20 cellular contexts compared by ENCODE assay signal in the genomic region with DNA sequence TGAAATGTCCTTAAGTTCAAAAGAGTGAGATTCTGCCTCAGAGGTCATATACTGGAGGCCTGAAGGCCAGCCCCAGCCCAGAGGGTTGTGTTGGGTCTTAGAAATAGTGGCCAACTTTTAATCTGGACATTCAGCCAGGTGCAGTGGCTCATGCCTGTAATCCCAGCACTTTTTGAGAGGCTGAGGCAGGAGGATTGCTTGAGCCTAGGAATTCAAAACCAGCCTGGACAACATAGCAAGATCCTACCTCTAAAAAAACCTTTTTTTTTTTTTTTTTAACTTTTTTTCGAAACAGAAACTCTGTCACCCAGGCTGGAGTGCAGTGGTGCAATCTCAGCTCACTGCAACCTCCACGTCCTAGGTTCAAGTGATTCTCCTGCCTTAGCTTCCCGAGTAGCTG. TPM values are rescaled to one million over a fixed set of nuclear protein-coding genes. Genes with fewer than 3 reads are reported as not detected.
DNase-seq lines count a peak whose midpoint lies in the region; ATAC-seq and TF ChIP-seq lines count a peak whose summit lies in the region.
"Had no signal": no experiment of that assay in that cellular context is flagged by ENCODE, and none has a peak within 500 bp of the region (broad histone marks: within the 10 kb centered on the region; RNA-seq: fewer than 3 reads in every experiment).

No MANE protein-coding gene starts in this region.

- H3K9me2 ChIP-seq in GM23338 (ENCODE audit: insufficient read depth): no peaks in the 10 kb centered on the region

- H3K4me3 ChIP-seq in GM23338 (peak overlapping the region; percentile 80; the same call in 1 of the 2 replicates), ectodermal cell (ENCODE audit: insufficient read depth, low read depth, low read length) (no peak overlapping the region), gastrocnemius medialis (no peak overlapping the region), MG63 (no peak overlapping the region), esophagus muscularis mucosa (no peak overlapping the region)
- H3K4me3 ChIP-seq: BLaER1 had no signal

- ATAC-seq in GM23338 (no peak), gastrocnemius medialis (no peak)

- H2AFZ ChIP-seq in GM23338: no peak overlapping the region

- H3K9me3 Mint-ChIP-seq in GM23338: no peaks in the 10 kb centered on the region
- H3K9me3 Mint-ChIP-seq in activated naive CD4-positive, alpha-beta T cell treated with anti-CD3 and anti-CD28 coated beads for 36 hours: no peaks in the 10 kb centered on the region
- H3K9me3 Mint-ChIP-seq: CD4-positive, alpha-beta memory T cell had no signal

- peaks cover 19% of the 10 kb centered on the region for H3K27me3 Mint-ChIP-seq in GM23338 (ENCODE audit: insufficient read depth, low read depth, poor library complexity)
- H3K27me3 Mint-ChIP-seq in activated naive CD4-positive, alpha-beta T cell treated with anti-CD3 and anti-CD28 coated beads for 36 hours (ENCODE audit: low read depth): peaks cover 31% of the 10 kb centered on the region

- no peak for TF ChIP-seq CTCF in GM23338 (conservative IDR thresholded peaks at IDR 0.05; ENCODE audit: low read depth in 2 of 2)
- TF ChIP-seq CTCF in RWPE1 (conservative IDR thresholded peaks at IDR 0.05; ENCODE audit: low read depth): no peak
- TF ChIP-seq CTCF in gastrocnemius medialis (IDR thresholded peaks at IDR 0.05 in 4 of 5, conservative IDR thresholded peaks at IDR 0.05 in 1 of 5): no peak
- no peak for TF ChIP-seq CTCF in esophagus muscularis mucosa (IDR thresholded peaks at IDR 0.05)

- peaks cover 26% of the 10 kb centered on the region for H3F3A ChIP-seq in GM23338 (replicated peaks; ENCODE audit: low read depth)

- DNase-seq in GM23338 (ENCODE audit: low spot score): no peak
- DNase-seq in RWPE1 (ENCODE audit: low spot score): no peak
- no peak for DNase-seq in gastrocnemius medialis
- DNase-seq in activated naive CD4-positive, alpha-beta T cell treated with anti-CD3 and anti-CD28 coated beads for 36 hours: no peak
- DNase-seq in MG63: no peak
- no peak for DNase-seq in esophagus muscularis mucosa (ENCODE audit: extremely low spot score)
- DNase-seq: CD4-positive, alpha-beta memory T cell; DMS153; GDM1; HCEC 1CT; NCI-H1105; NCI-H2081 treated with DMSO at 0.1 percent for 48 hours; NCI-H446 treated with DMSO at 0.1 percent for 48 hours; NCI-H69; Peyer's patch; Right ventricle myocardium superior had no signal

- peaks cover 14% of the 10 kb centered on the region for H3K4me1 ChIP-seq in GM23338 (ENCODE audit: insufficient read depth)
- H3K4me1 ChIP-seq in ectodermal cell (ENCODE audit: control insufficient read depth, insufficient read depth, low read length): peaks cover 35% of the 10 kb centered on the region
- peaks cover 7 to 12% of the 10 kb centered on the region in 2 donors for H3K4me1 ChIP-seq in gastrocnemius medialis
- H3K4me1 ChIP-seq in esophagus muscularis mucosa: peaks cover 24 to 36% (median 31%) of the 10 kb centered on the region in 4 donors

- H4K20me1 ChIP-seq in GM23338 (replicated peaks; ENCODE audit: insufficient read depth): no peaks in the 10 kb centered on the region

- H3K4me1 Mint-ChIP-seq in GM23338: peaks cover 43% of the 10 kb centered on the region
- peaks cover 11% of the 10 kb centered on the region for H3K4me1 Mint-ChIP-seq in activated naive CD4-positive, alpha-beta T cell treated with anti-CD3 and anti-CD28 coated beads for 36 hours (ENCODE audit: low read depth)

- H3K36me3 ChIP-seq in GM23338 (ENCODE audit: insufficient read depth) (no peaks in the 10 kb centered on the region), ectodermal cell (ENCODE audit: control insufficient read depth, insufficient read depth, low read length) (no peaks in the 10 kb centered on the region), gastrocnemius medialis (peaks cover 0 to 32% of the 10 kb centered on the region in 2 donors), MG63 (peaks cover 19% of the 10 kb centered on the region), esophagus muscularis mucosa (peaks cover 4 to 36% (median 26%) of the 10 kb centered on the region in 4 donors)

- peak overlapping the region; percentile 82 for H3K4me3 Mint-ChIP-seq in GM23338
- H3K4me3 Mint-ChIP-seq in activated naive CD4-positive, alpha-beta T cell treated with anti-CD3 and anti-CD28 coated beads for 36 hours: no peak overlapping the region
- H3K4me3 Mint-ChIP-seq: CD4-positive, alpha-beta memory T cell had no signal

- no peaks in the 10 kb centered on the region for H3K27me3 ChIP-seq in GM23338 (ENCODE audit: insufficient read depth)
- H3K27me3 ChIP-seq in ectodermal cell (ENCODE audit: control insufficient read depth, insufficient read depth, low read length, poor library complexity, severe bottlenecking): no peaks in the 10 kb centered on the region
- peaks cover 9 to 46% (median 42%) of the 10 kb centered on the region in 3 donors for H3K27me3 ChIP-seq in gastrocnemius medialis
- no peaks in the 10 kb centered on the region for H3K27me3 ChIP-seq in MG63
- peaks cover 0 to 87% (median 20%) of the 10 kb centered on the region in 4 donors for H3K27me3 ChIP-seq in esophagus muscularis mucosa

- peak overlapping the region; percentile 99 for H3K4me2 ChIP-seq in GM23338

- POLR2A ChIA-PET in RWPE1 (lab: Yijun Ruan, JAX; ENCODE audit: low non-redundant PET): no interaction called here

- peak overlapping the region; percentile 93 for H3K27ac Mint-ChIP-seq in GM23338
- no peak overlapping the region for H3K27ac Mint-ChIP-seq in activated naive CD4-positive, alpha-beta T cell treated with anti-CD3 and anti-CD28 coated beads for 36 hours
- H3K27ac Mint-ChIP-seq: CD4-positive, alpha-beta memory T cell had no signal

- CTCF ChIA-PET in RWPE1 (lab: Yijun Ruan, JAX): interaction anchor here (1.3 kb wide), 1 partner anchor 66 kb away, joined by 5 read pairs; no protein-coding TSS in a partner anchor
- CTCF ChIA-PET in activated naive CD4-positive, alpha-beta T cell treated with anti-CD3 and anti-CD28 coated beads for 36 hours (lab: Charles Lee): no interaction called here

- H3K36me3 Mint-ChIP-seq in GM23338 (ENCODE audit: low read depth): 0 out of 3 replicates have a peak, but pooled peaks cover 3% of the 10 kb centered on the region
- peaks cover 6% of the 10 kb centered on the region for H3K36me3 Mint-ChIP-seq in activated naive CD4-positive, alpha-beta T cell treated with anti-CD3 and anti-CD28 coated beads for 36 hours (ENCODE audit: low read depth)

- 86 to 92% methylated on average over 3 of the region's 3 CpGs for WGBS in ectodermal cell, 2 experiments
- 95% methylated on average over 3 of the region's 3 CpGs for WGBS in esophagus muscularis mucosa

- no peak for TF ChIP-seq EP300 in esophagus muscularis mucosa (IDR thresholded peaks at IDR 0.05)

- H3K9me3 ChIP-seq in ectodermal cell (ENCODE audit: control insufficient read depth, low read length) (no peaks in the 10 kb centered on the region), gastrocnemius medialis (no peaks in the 10 kb centered on the region), MG63 (no peaks in the 10 kb centered on the region), esophagus muscularis mucosa (no peaks in the 10 kb centered on the region)
- H3K9me3 ChIP-seq: BLaER1, Peyer's patch had no signal

- peak overlapping the region; percentile 85 for H3K27ac ChIP-seq in GM23338 (ENCODE audit: low read depth)
- H3K27ac ChIP-seq in RWPE1: peak overlapping the region; percentile 98
- peak overlapping the region; percentile 84 for H3K27ac ChIP-seq in ectodermal cell (ENCODE audit: insufficient read depth, low read depth, low read length, poor library complexity, severe bottlenecking)
- peak overlapping the region in 3 of 4 donors; percentile 66 to 77 (median 68) for H3K27ac ChIP-seq in gastrocnemius medialis
- H3K27ac ChIP-seq in esophagus muscularis mucosa (replicated peaks in 1 of 4): peak overlapping the region in 1 of 4 donors; percentile 79
- H3K27ac ChIP-seq: BLaER1 had no signal

- no peak for TF ChIP-seq POLR2A in gastrocnemius medialis (IDR thresholded peaks at IDR 0.05)
- no peak for TF ChIP-seq POLR2A in esophagus muscularis mucosa (IDR thresholded peaks at IDR 0.05; ENCODE audit: low read depth)

- intact Hi-C loops in gastrocnemius medialis (cut with DNase I; ENCODE audit: low total_unique reads): no loop called here
- intact Hi-C loops in activated naive CD4-positive, alpha-beta T cell treated with anti-CD3 and anti-CD28 coated beads for 36 hours (cut with micrococcal nuclease): no loop called here
- intact Hi-C loops in esophagus muscularis mucosa (cut with DNase I): no loop called here

- in situ Hi-C loops in gastrocnemius medialis (cut with MboI; ENCODE audit: low sequenced_read_pairs in 4 of 4): no loop called here

- no peaks in the 10 kb centered on the region for H3K79me2 ChIP-seq in GM23338 (replicated peaks; ENCODE audit: insufficient read depth)

RNA-seq across cellular contexts. Expression of a gene that starts 15.5 kb away (rescaled TPM):
- total RNA-seq in GM23338 (2014; rRNA removed; shearing (Covaris generic)): 8.3 and 11.7 TPM in 2 replicates
- 7.9 and 8.3 TPM in 2 replicates for polyA plus RNA-seq in GM23338 (2016; fragmentation: Nextera tagmentation; extraction: Ambion mirVana)
- 12.4 TPM for polyA plus RNA-seq in ectodermal cell (2013, experiment 1 of 4)
- 9.2 TPM for polyA plus RNA-seq in ectodermal cell (2013, experiment 2 of 4)
- 8.4 TPM for polyA plus RNA-seq in ectodermal cell (2013, experiment 3 of 4)
- polyA plus RNA-seq in ectodermal cell (2013, experiment 4 of 4): 8.2 TPM
- total RNA-seq in gastrocnemius medialis (not detected), esophagus muscularis mucosa (under 1 TPM in 2 of 4 donors, not detected in 2; 0.17 to 0.83 TPM)
- total RNA-seq in activated naive CD4-positive, alpha-beta T cell treated with anti-CD3 and anti-CD28 coated beads for 36 hours: under 1 TPM; 0.41 to 0.77 TPM
- total RNA-seq in MG63 (2014; rRNA removed; shearing (Covaris generic); ENCODE audit: low replicate concordance): 6.9 and 7.0 TPM in 2 replicates
- total RNA-seq: CD4-positive, alpha-beta memory T cell; Peyer's patch; Right ventricle myocardium superior had no signal
- polyA plus RNA-seq: CD4-positive, alpha-beta memory T cell had no signal

RNA-seq across cellular contexts. Expression of a gene that starts 47.6 kb away (rescaled TPM):
- total RNA-seq in GM23338 (2014; rRNA removed; shearing (Covaris generic)): 9.4 and 14.5 TPM in 2 replicates
- 76.2 and 77.5 TPM in 2 replicates for polyA plus RNA-seq in GM23338 (2016; fragmentation: Nextera tagmentation; extraction: Ambion mirVana)
- 3.2 TPM for polyA plus RNA-seq in ectodermal cell (2013, experiment 1 of 4)
- 3.5 TPM for polyA plus RNA-seq in ectodermal cell (2013, experiment 2 of 4)
- 6.0 TPM for polyA plus RNA-seq in ectodermal cell (2013, experiment 3 of 4)
- polyA plus RNA-seq in ectodermal cell (2013, experiment 4 of 4): 4.8 TPM
- total RNA-seq in gastrocnemius medialis: 10 to 100 TPM in 1 of 4 donors, 1 to 10 TPM in 3; 1.3 to 48.8 (median 7.1) TPM
- total RNA-seq in activated naive CD4-positive, alpha-beta T cell treated with anti-CD3 and anti-CD28 coated beads for 36 hours: not detected
- 1.0 TPM in 1 of 2 replicates, not detected in the other for total RNA-seq in MG63 (2014; rRNA removed; shearing (Covaris generic); ENCODE audit: low replicate concordance)
- 100 to 1,000 TPM; 217 to 794 (median 445) TPM for total RNA-seq in esophagus muscularis mucosa
- total RNA-seq: A673; CD4-positive, alpha-beta memory T cell; Daoy had no signal
- polyA plus RNA-seq: CD4-positive, alpha-beta memory T cell had no signal

RNA-seq across cellular contexts. Expression of a gene that starts 55.8 kb away (rescaled TPM):
- 382 and 468 TPM in 2 replicates for total RNA-seq in GM23338 (2014; rRNA removed; shearing (Covaris generic))
- polyA plus RNA-seq in GM23338 (2016; fragmentation: Nextera tagmentation; extraction: Ambion mirVana): 298 and 319 TPM in 2 replicates
- polyA plus RNA-seq in ectodermal cell (2013, experiment 1 of 4): 128 TPM
- polyA plus RNA-seq in ectodermal cell (2013, experiment 2 of 4): 141 TPM
- 124 TPM for polyA plus RNA-seq in ectodermal cell (2013, experiment 3 of 4)
- 141 TPM for polyA plus RNA-seq in ectodermal cell (2013, experiment 4 of 4)
- total RNA-seq in gastrocnemius medialis (1 to 10 TPM in 3 of 4 donors, under 1 TPM in 1; 0.26 to 4.0 (median 1.6) TPM), esophagus muscularis mucosa (10 to 100 TPM in 3 of 4 donors, 1 to 10 TPM in 1; 5.0 to 13.4 (median 11.4) TPM)
- 10 to 100 TPM; 35.3 to 36.5 TPM for total RNA-seq in activated naive CD4-positive, alpha-beta T cell treated with anti-CD3 and anti-CD28 coated beads for 36 hours
- 1.8 and 7.7 TPM in 2 replicates for total RNA-seq in MG63 (2014; rRNA removed; shearing (Covaris generic); ENCODE audit: low replicate concordance)
- total RNA-seq: A673 had no signal

Comparison
In these comparisons a context has a peak if more than half of its experiments do, and no peak if none do; other contexts are left out.
1. RNA of a gene that starts 47.6 kb away (total RNA-seq): 217 to 794 TPM in esophagus muscularis mucosa; 9.4 to 14.5 TPM in GM23338, 1.3 to 48.8 TPM in gastrocnemius medialis, 1.0 TPM in MG63 and not detected in activated naive CD4-positive, alpha-beta T cell treated with anti-CD3 and anti-CD28 coated beads for 36 hours; every median in the first group is over 4 times any median in the second.
2. RNA of a gene that starts 55.8 kb away (total RNA-seq): 382 to 468 TPM in GM23338; 35.3 to 36.5 TPM in activated naive CD4-positive, alpha-beta T cell treated with anti-CD3 and anti-CD28 coated beads for 36 hours, 5.0 to 13.4 TPM in esophagus muscularis mucosa, 1.8 to 7.7 TPM in MG63 and 0.26 to 4.0 TPM in gastrocnemius medialis; every median in the first group is over 10 times any median in the second.